In genomic region chr5:125551797-125552196, GRCh38 we compare ENCODE assay signal across 32 cellular contexts.
"Had no signal": no experiment of that assay in that cellular context is flagged by ENCODE, and none has a peak within 500 bp of the region (broad histone marks: within the 10 kb centered on the region; RNA-seq: fewer than 3 reads in every experiment).

No MANE protein-coding gene starts in this region.

- H3K4me1 Mint-ChIP-seq: activated B cell treated with CpG ODN at 0.5 μM for 24 hours; activated CD4-positive, alpha-beta T cell treated with anti-CD3 and anti-CD28 coated beads, Interleukin-2, amount 10 ng/mL, durations not matched to agents 24 days and 14 days; activated naive CD4-positive, alpha-beta T cell treated with anti-CD3 and anti-CD28 coated beads, Interleukin-2, amount 10 ng/mL, durations not matched to agents 7 days and 5 days; activated naive CD4-positive, alpha-beta T cell treated with anti-CD3 and anti-CD28 coated beads, Interleukin-2, amount 50 U/mL, for 24 hours; activated naive CD8-positive, alpha-beta T cell treated with anti-CD3 and anti-CD28 coated beads, Interleukin-2, amount 10 ng/mL, durations not matched to agents 7 days and 5 days; activated naive CD8-positive, alpha-beta T cell treated with anti-CD3 and anti-CD28 coated beads, Interleukin-2, amount 50 U/mL, for 24 hours had no signal

- H3K27ac ChIP-seq: ascending aorta, brain microvascular endothelial cell, breast epithelium, VCaP had no signal

- ATAC-seq: activated CD8-positive, alpha-beta T cell treated with anti-CD3 and anti-CD28 coated beads for 36 hours; activated naive CD8-positive, alpha-beta T cell treated with anti-CD3 and anti-CD28 coated beads, Interleukin-2, amount 50 U/mL, for 24 hours had no signal

- DNase-seq: activated B cell treated with CpG ODN at 0.5 μM for 24 hours; activated CD4-positive, alpha-beta memory T cell treated with anti-CD3 and anti-CD28 coated beads for 36 hours; activated CD4-positive, alpha-beta T cell treated with anti-CD3 and anti-CD28 coated beads for 4 hours; activated CD4-positive, alpha-beta T cell treated with anti-CD3 and anti-CD28 coated beads, Interleukin-2, amount 10 ng/mL, durations not matched to agents 24 days and 14 days; activated CD4-positive, alpha-beta T cell treated with anti-CD3 and anti-CD28 coated beads, Interleukin-2, amount 50 U/mL, for 1 hour; activated CD4-positive, alpha-beta T cell treated with anti-CD3 and anti-CD28 coated beads, Interleukin-2, amount 50 U/mL, for 4 hours; activated CD4-positive, CD25-positive, alpha-beta regulatory T cell treated with anti-CD3 and anti-CD28 coated beads, Interleukin-2, amount 50 U/mL, for 72 hours; activated CD8-positive, alpha-beta memory T cell treated with anti-CD3 and anti-CD28 coated beads, Interleukin-2, amount 50 U/mL, for 4 hours; activated CD8-positive, alpha-beta T cell treated with anti-CD3 and anti-CD28 coated beads for 36 hours; activated effector memory CD4-positive, alpha-beta T cell treated with Interleukin-2 at 50 U/mL for 16 hours; activated gamma-delta T cell; activated naive CD4-positive, alpha-beta T cell treated with anti-CD3 and anti-CD28 coated beads, Interleukin-2, amount 10 ng/mL, durations not matched to agents 7 days and 5 days; activated naive CD4-positive, alpha-beta T cell treated with Interleukin-2 at 50 U/mL for 16 hours; activated naive CD8-positive, alpha-beta T cell treated with anti-CD3 and anti-CD28 coated beads, Interleukin-2, amount 10 ng/mL, durations not matched to agents 7 days and 5 days; activated naive CD8-positive, alpha-beta T cell treated with anti-CD3 and anti-CD28 coated beads, Interleukin-2, amount 50 U/mL, for 24 hours; activated T-cell treated with anti-CD3 and anti-CD28 coated beads, Interleukin-2, amount 50 U/mL, for 24 hours; activated T-cell treated with anti-CD3 and anti-CD28 coated beads, Interleukin-2, amount 50 U/mL, for 48 hours; amygdala; anterior cingulate cortex; brain microvascular endothelial cell; central memory CD4-positive, alpha-beta T cell; T-helper 1 cell; T-helper 2 cell; T-helper 9 cell had no signal

- H3K27ac Mint-ChIP-seq: activated B cell treated with CpG ODN at 0.5 μM for 24 hours; activated CD4-positive, alpha-beta memory T cell treated with anti-CD3 and anti-CD28 coated beads for 36 hours; activated CD4-positive, alpha-beta T cell treated with anti-CD3 and anti-CD28 coated beads, Interleukin-2, amount 10 ng/mL, durations not matched to agents 24 days and 14 days; activated CD8-positive, alpha-beta T cell treated with anti-CD3 and anti-CD28 coated beads for 36 hours; activated naive CD4-positive, alpha-beta T cell treated with anti-CD3 and anti-CD28 coated beads, Interleukin-2, amount 10 ng/mL, durations not matched to agents 7 days and 5 days; activated naive CD4-positive, alpha-beta T cell treated with anti-CD3 and anti-CD28 coated beads, Interleukin-2, amount 50 U/mL, for 24 hours; activated naive CD8-positive, alpha-beta T cell; activated naive CD8-positive, alpha-beta T cell treated with anti-CD3 and anti-CD28 coated beads, Interleukin-2, amount 10 ng/mL, durations not matched to agents 7 days and 5 days; activated naive CD8-positive, alpha-beta T cell treated with anti-CD3 and anti-CD28 coated beads, Interleukin-2, amount 50 U/mL, for 24 hours; activated T-cell treated with anti-CD3 and anti-CD28 coated beads, Interleukin-2, amount 50 U/mL, for 24 hours; activated T-helper 2 cell treated with anti-CD3 and anti-CD28 coated beads, Interferon-gamma antibody, Interleukin-2, Interleukin-4, amounts not matched to agents 10 μg/mL and 5 μg/mL and 100 μg/mL, durations not matched to agents 14 hours and 24 hours and 36 hours; T-helper 1 cell treated with Interleukin-12 subunit alpha and Interleukin-12 subunit beta and Interleukin-4 antibody, amounts not matched to agents 30 μg/mL and 1 μg/mL, for 36 hours; T-helper 2 cell treated with Interferon-gamma antibody and Interleukin-4, amounts not matched to agents 5 μg/mL and 100 μg/mL, for 36 hours had no signal

- H3K9me3 Mint-ChIP-seq: activated B cell treated with CpG ODN at 0.5 μM for 24 hours; activated CD8-positive, alpha-beta T cell treated with anti-CD3 and anti-CD28 coated beads for 36 hours; activated naive CD8-positive, alpha-beta T cell treated with anti-CD3 and anti-CD28 coated beads, Interleukin-2, amount 10 ng/mL, durations not matched to agents 7 days and 5 days had no signal

- H3K4me3 Mint-ChIP-seq: activated B cell treated with CpG ODN at 0.5 μM for 24 hours; activated CD4-positive, alpha-beta memory T cell treated with anti-CD3 and anti-CD28 coated beads for 36 hours; activated CD4-positive, alpha-beta T cell treated with anti-CD3 and anti-CD28 coated beads, Interleukin-2, amount 10 ng/mL, durations not matched to agents 24 days and 14 days; activated CD8-positive, alpha-beta T cell treated with anti-CD3 and anti-CD28 coated beads for 36 hours; activated naive CD4-positive, alpha-beta T cell treated with anti-CD3 and anti-CD28 coated beads, Interleukin-2, amount 10 ng/mL, durations not matched to agents 7 days and 5 days; activated naive CD4-positive, alpha-beta T cell treated with anti-CD3 and anti-CD28 coated beads, Interleukin-2, amount 50 U/mL, for 24 hours; activated naive CD8-positive, alpha-beta T cell; activated naive CD8-positive, alpha-beta T cell treated with anti-CD3 and anti-CD28 coated beads, Interleukin-2, amount 10 ng/mL, durations not matched to agents 7 days and 5 days; activated naive CD8-positive, alpha-beta T cell treated with anti-CD3 and anti-CD28 coated beads, Interleukin-2, amount 50 U/mL, for 24 hours; activated T-cell treated with anti-CD3 and anti-CD28 coated beads, Interleukin-2, amount 50 U/mL, for 24 hours; T-helper 1 cell treated with Interleukin-12 subunit alpha and Interleukin-12 subunit beta and Interleukin-4 antibody, amounts not matched to agents 30 μg/mL and 1 μg/mL, for 36 hours; T-helper 2 cell treated with Interferon-gamma antibody and Interleukin-4, amounts not matched to agents 5 μg/mL and 100 μg/mL, for 36 hours had no signal

- H3K36me3 Mint-ChIP-seq: activated CD4-positive, alpha-beta memory T cell treated with anti-CD3 and anti-CD28 coated beads for 36 hours; activated naive CD4-positive, alpha-beta T cell treated with anti-CD3 and anti-CD28 coated beads, Interleukin-2, amount 10 ng/mL, durations not matched to agents 7 days and 5 days; activated naive CD4-positive, alpha-beta T cell treated with anti-CD3 and anti-CD28 coated beads, Interleukin-2, amount 50 U/mL, for 24 hours; activated naive CD8-positive, alpha-beta T cell; activated naive CD8-positive, alpha-beta T cell treated with anti-CD3 and anti-CD28 coated beads, Interleukin-2, amount 10 ng/mL, durations not matched to agents 7 days and 5 days had no signal

- H3K27me3 Mint-ChIP-seq: activated B cell treated with CpG ODN at 0.5 μM for 24 hours; activated CD4-positive, alpha-beta memory T cell treated with anti-CD3 and anti-CD28 coated beads for 36 hours; activated CD4-positive, alpha-beta T cell treated with anti-CD3 and anti-CD28 coated beads, Interleukin-2, amount 10 ng/mL, durations not matched to agents 24 days and 14 days; activated CD8-positive, alpha-beta T cell treated with anti-CD3 and anti-CD28 coated beads for 36 hours; activated naive CD4-positive, alpha-beta T cell treated with anti-CD3 and anti-CD28 coated beads, Interleukin-2, amount 10 ng/mL, durations not matched to agents 7 days and 5 days; activated naive CD4-positive, alpha-beta T cell treated with anti-CD3 and anti-CD28 coated beads, Interleukin-2, amount 50 U/mL, for 24 hours; activated naive CD8-positive, alpha-beta T cell; activated naive CD8-positive, alpha-beta T cell treated with anti-CD3 and anti-CD28 coated beads, Interleukin-2, amount 10 ng/mL, durations not matched to agents 7 days and 5 days; activated naive CD8-positive, alpha-beta T cell treated with anti-CD3 and anti-CD28 coated beads, Interleukin-2, amount 50 U/mL, for 24 hours; activated T-cell treated with anti-CD3 and anti-CD28 coated beads, Interleukin-2, amount 50 U/mL, for 24 hours had no signal

- H3K36me3 ChIP-seq: ascending aorta, brain microvascular endothelial cell, breast epithelium had no signal

- H3K9me3 ChIP-seq: ascending aorta, breast epithelium had no signal

- H3K4me1 ChIP-seq: breast epithelium had no signal

- H3K4me3 ChIP-seq: ascending aorta, breast epithelium had no signal

- H3K27me3 ChIP-seq: ascending aorta, brain microvascular endothelial cell, breast epithelium had no signal
